11 cellular contexts compared by ENCODE assay signal in the genomic region with DNA sequence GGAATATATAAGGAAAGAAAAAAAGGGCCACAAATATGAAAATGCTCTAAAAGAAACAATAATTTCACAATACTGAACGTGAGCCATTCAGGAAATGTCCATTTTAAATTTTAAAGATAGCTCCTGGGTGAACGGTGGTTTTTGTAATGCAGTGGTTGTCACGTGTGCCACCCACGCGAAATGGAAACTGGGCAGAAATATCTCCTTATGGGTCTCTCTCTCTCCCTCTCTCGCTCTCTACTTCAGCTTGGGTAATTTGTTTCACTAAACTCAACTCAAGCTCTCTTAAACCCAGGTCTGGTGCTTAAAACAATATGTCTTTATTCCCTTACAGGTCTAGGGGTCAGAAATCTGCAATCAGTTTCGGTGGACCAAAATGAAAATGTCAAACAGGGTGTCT.
DNase-seq lines count a peak whose midpoint lies in the region; ATAC-seq, FAIRE-seq and TF ChIP-seq lines count a peak whose summit lies in the region.
"Had no signal": no experiment of that assay in that cellular context is flagged by ENCODE, and none has a peak within 500 bp of the region (broad histone marks: within the 10 kb centered on the region; RNA-seq: fewer than 3 reads in every experiment).

No MANE protein-coding gene starts in this region.

- no CpG with 5 or more reads among the region's 7 CpGs for WGBS in iPS DF 6.9 (ENCODE audit: insufficient coverage, insufficient read length)

- no peaks in the 10 kb centered on the region for H3K4me1 ChIP-seq in iPS DF 6.9 (ENCODE audit: control insufficient read depth, insufficient read depth, low read length)

- H3K27ac ChIP-seq in iPS DF 6.9 (ENCODE audit: low read length), result no peak overlapping the region

- peak overlapping the region; percentile 97 for H3K27ac Mint-ChIP-seq in T-helper 17 cell

- H3K36me3 Mint-ChIP-seq in T-helper 17 cell (ENCODE audit: low read depth), result no peaks in the 10 kb centered on the region

- no peaks in the 10 kb centered on the region for H3K9me3 ChIP-seq in T-helper 17 cell (ENCODE audit: control insufficient read depth, low read length, poor library complexity, severe bottlenecking)
- no peaks in the 10 kb centered on the region for H3K9me3 ChIP-seq in iPS DF 6.9 (ENCODE audit: control insufficient read depth, insufficient read depth, low read length)

- H3K4me1 Mint-ChIP-seq in T-helper 17 cell, result peaks cover 18% of the 10 kb centered on the region

- peak; percentile 55 for FAIRE-seq in GM12891 (lab: Jason Lieb, UNC)

- ATAC-seq in GM21786 (IDR thresholded peaks at IDR 0.05; ENCODE audit: unreplicated experiment), result peak; percentile 48
- peak; percentile 53 for ATAC-seq in T-helper 17 cell
- ATAC-seq in HG03354 (IDR thresholded peaks at IDR 0.05; ENCODE audit: poor library complexity, severe bottlenecking, unreplicated experiment), result no peak
- no peak for ATAC-seq in HG03442 (IDR thresholded peaks at IDR 0.05; ENCODE audit: unreplicated experiment)
- ATAC-seq: sciatic nerve had no signal

- H3K4me3 Mint-ChIP-seq in T-helper 17 cell, result peak overlapping the region; percentile 91

- no peaks in the 10 kb centered on the region for H3K36me3 ChIP-seq in iPS DF 6.9 (ENCODE audit: control insufficient read depth, insufficient read depth, low read length)

- peak overlapping the region; percentile 18; the same call in 1 of the 2 replicates for H3K4me3 ChIP-seq in iPS DF 6.9 (ENCODE audit: low read length)

- peaks cover 33% of the 10 kb centered on the region for H3K27me3 ChIP-seq in iPS DF 6.9 (ENCODE audit: control insufficient read depth, insufficient read depth, low read length)

- H3K27me3 Mint-ChIP-seq in T-helper 17 cell, result peaks cover 5% of the 10 kb centered on the region

- TF ChIP-seq POLR2A in GM12891 (IDR thresholded peaks at IDR 0.05; ENCODE audit: low read depth, low read length), result no peak

- DNase-seq in GM12891 (ENCODE audit: insufficient read length, low spot score) (no peak), T-helper 17 cell (no peak), iPS DF 6.9 (ENCODE audit: low read depth, low spot score) (no peak), kidney glomerular epithelial cell (lab: John Stamatoyannopoulos, UW) (no peak)
- DNase-seq: activated CD4-positive, CD25-positive, alpha-beta regulatory T cell treated with anti-CD3 and anti-CD28 coated beads, Interleukin-2, amount 50 U/mL, for 72 hours; NCI-H226; SHP77 treated with DMSO at 0.1 percent for 48 hours had no signal

TF ChIP-seq in GM12891, 5 proteins besides CTCF, POLR2A, EP300 and RAD21:
- TF ChIP-seq SPI1 (IDR thresholded peaks at IDR 0.05; ENCODE audit: low read depth, low read length) (no peak), PAX5 (IDR thresholded peaks at IDR 0.05; ENCODE audit: insufficient read depth, low read length, severe bottlenecking) (no peak), POLR2AphosphoS5 (IDR thresholded peaks at IDR 0.05; ENCODE audit: low read depth, low read length) (no peak), TAF1 (IDR thresholded peaks at IDR 0.05; ENCODE audit: low read depth, low read length) (no peak), POU2F2 (IDR thresholded peaks at IDR 0.05; ENCODE audit: low read depth, low read length) (no peak)

Comparison
In these comparisons a context has a peak if more than half of its experiments do, and no peak if none do; other contexts are left out.
1. ATAC-seq: peak in GM21786 (single experiment) and T-helper 17 cell (single experiment); none in HG03354 (single experiment) and HG03442 (single experiment).